Comparison of ENCODE assay signal across 8 cellular contexts in genomic region chr19:1214862-1215731, GRCh38. TPM values are rescaled to one million over a fixed set of nuclear protein-coding genes. Genes with fewer than 3 reads are reported as not detected.
DNase-seq lines count a peak whose midpoint lies in the region; TF ChIP-seq lines count a peak whose summit lies in the region.

No MANE protein-coding gene starts in this region.

- H3K4me3 ChIP-seq in breast epithelium (peak overlapping the region in 1 of 3 donors; percentile 52), subcutaneous abdominal adipose tissue (ENCODE audit: low read depth in 1 of 5, low read length in 5 of 5) (peak overlapping the region in 2 of 5 donors; percentile 18 to 19)

- H3K4me1 Mint-ChIP-seq in T-helper 2 cell treated with Interferon-gamma antibody and Interleukin-4, amounts not matched to agents 5 μg/mL and 100 μg/mL, for 36 hours (ENCODE audit: low read depth) = peaks cover 25% of the 10 kb centered on the region

- TF ChIP-seq POLR2A in breast epithelium (IDR thresholded peaks at IDR 0.05) = no peak

- peaks cover 13 to 33% of the 10 kb centered on the region in 2 donors for H3K4me1 ChIP-seq in breast epithelium
- H3K4me1 ChIP-seq in subcutaneous abdominal adipose tissue (ENCODE audit: control insufficient read depth in 5 of 5, insufficient read depth in 5 of 5, low read length in 5 of 5) = peaks cover 11 to 78% (median 49%) of the 10 kb centered on the region in 5 donors

- H3K36me3 ChIP-seq in breast epithelium (no peaks in the 10 kb centered on the region), subcutaneous abdominal adipose tissue (ENCODE audit: control insufficient read depth in 5 of 5, insufficient read depth in 5 of 5, low read length in 5 of 5) (peaks cover 0 to 17% (median 5%) of the 10 kb centered on the region in 5 donors)

- in situ Hi-C loops in KBM-7 (cut with MboI; ENCODE audit: low pct_unique_long_range_greater_than_20kb, low sequenced_read_pairs) = no loop called here

- H3K27ac ChIP-seq in breast epithelium (peak overlapping the region; percentile 69 to 94), layer of hippocampus (ENCODE audit: low read depth, low read length) (peak overlapping the region; percentile 86), subcutaneous abdominal adipose tissue (ENCODE audit: low read depth, low read length) (peak overlapping the region; percentile 86)

- no peak overlapping the region for H3K27ac Mint-ChIP-seq in T-helper 2 cell treated with Interferon-gamma antibody and Interleukin-4, amounts not matched to agents 5 μg/mL and 100 μg/mL, for 36 hours

- H3K27me3 ChIP-seq in breast epithelium (no peaks in the 10 kb centered on the region), layer of hippocampus (ENCODE audit: control insufficient read depth, insufficient read depth, low read length) (no peaks in the 10 kb centered on the region), subcutaneous abdominal adipose tissue (ENCODE audit: control insufficient read depth in 5 of 5, insufficient read depth in 4 of 5, low read length in 5 of 5) (no peaks in the 10 kb centered on the region)

- intact Hi-C loops in breast epithelium (cut with DNase I; ENCODE audit: low total_unique reads) = loop anchor here (2.0 to 10.0 kb wide), 2 partner anchors 34 to 320 kb away; partner anchors contain the start of genes MED16 and RNU6-9

- no peak for TF ChIP-seq CTCF in breast epithelium (IDR thresholded peaks at IDR 0.05)

- no peaks in the 10 kb centered on the region for H3K9me3 Mint-ChIP-seq in T-helper 2 cell treated with Interferon-gamma antibody and Interleukin-4, amounts not matched to agents 5 μg/mL and 100 μg/mL, for 36 hours

- H3K27me3 Mint-ChIP-seq in T-helper 2 cell treated with Interferon-gamma antibody and Interleukin-4, amounts not matched to agents 5 μg/mL and 100 μg/mL, for 36 hours (ENCODE audit: low read depth) = no peaks in the 10 kb centered on the region

- peaks cover 13% of the 10 kb centered on the region for H3K36me3 Mint-ChIP-seq in T-helper 2 cell treated with Interferon-gamma antibody and Interleukin-4, amounts not matched to agents 5 μg/mL and 100 μg/mL, for 36 hours (ENCODE audit: low read depth)

- no peaks in the 10 kb centered on the region for H3K9me3 ChIP-seq in breast epithelium
- no peaks in the 10 kb centered on the region for H3K9me3 ChIP-seq in subcutaneous abdominal adipose tissue (ENCODE audit: control insufficient read depth in 5 of 5, low read length in 5 of 5)

- DNase-seq in HT1080 (ENCODE audit: low read depth) (peak; percentile 30), breast epithelium (ENCODE audit: low spot score in 2 of 2) (no peak), KBM-7 (no peak)
- DNase-seq in activated CD4-positive, alpha-beta T cell treated with anti-CD3 and anti-CD28 coated beads, Interleukin-2, amount 50 U/mL, for 1 hour = no peak
- no peak for DNase-seq in stimulated activated CD4-positive, alpha-beta T cell treated with anti-CD3 and anti-CD28 coated beads, Interleukin-2, amount 100 ng/mL, for 24 hours
- DNase-seq in T-helper 2 cell treated with Interferon-gamma antibody and Interleukin-4, amounts not matched to agents 5 μg/mL and 100 μg/mL, for 36 hours (ENCODE audit: low spot score) = no peak

- no peak overlapping the region for H3K4me3 Mint-ChIP-seq in T-helper 2 cell treated with Interferon-gamma antibody and Interleukin-4, amounts not matched to agents 5 μg/mL and 100 μg/mL, for 36 hours

- peak overlapping the region in 2 of 5 donors; percentile 50 to 71 for H3K9ac ChIP-seq in subcutaneous abdominal adipose tissue (ENCODE audit: low read length in 5 of 5)

RNA-seq across cellular contexts. Expression of gene STK11, which starts 9.5 kb away (rescaled TPM):
- total RNA-seq in HT1080 (2014; rRNA removed; shearing (Covaris generic)) = 77.2 and 77.7 TPM in 2 replicates
- polyA plus RNA-seq in HT1080 (2015; cell fraction: cytosol; rRNA removed) = 33.3 and 38.4 TPM in 2 replicates
- polyA plus RNA-seq in HT1080 (2015; cell fraction: nucleus; rRNA removed) = 69.3 and 84.5 TPM in 2 replicates
- total RNA-seq in breast epithelium = 10 to 100 TPM; 32.8 to 55.0 (median 52.1) TPM

RNA-seq across cellular contexts. Expression of gene CBARP, which starts 22.7 kb away (rescaled TPM):
- 3.1 and 3.2 TPM in 2 replicates for total RNA-seq in HT1080 (2014; rRNA removed; shearing (Covaris generic))
- 5.9 and 6.6 TPM in 2 replicates for polyA plus RNA-seq in HT1080 (2015; cell fraction: cytosol; rRNA removed)
- polyA plus RNA-seq in HT1080 (2015; cell fraction: nucleus; rRNA removed) = 11.9 TPM in 2 replicates
- 1 to 10 TPM in 1 of 3 donors, under 1 TPM in 1, not detected in 1; 0.98 to 4.8 TPM for total RNA-seq in breast epithelium

RNA-seq across cellular contexts. Expression of gene ATP5F1D, which starts 26.5 kb away (rescaled TPM):
- 55.4 and 127 TPM in 2 replicates for total RNA-seq in HT1080 (2014; rRNA removed; shearing (Covaris generic))
- polyA plus RNA-seq in HT1080 (2015; cell fraction: cytosol; rRNA removed) = 369 and 385 TPM in 2 replicates
- 147 and 154 TPM in 2 replicates for polyA plus RNA-seq in HT1080 (2015; cell fraction: nucleus; rRNA removed)
- 10 to 100 TPM; 47.6 to 64.9 (median 61.3) TPM for total RNA-seq in breast epithelium

RNA-seq across cellular contexts. Expression of gene MIDN, which starts 33.3 kb away (rescaled TPM):
- 10.1 and 11.2 TPM in 2 replicates for total RNA-seq in HT1080 (2014; rRNA removed; shearing (Covaris generic))
- polyA plus RNA-seq in HT1080 (2015; cell fraction: cytosol; rRNA removed) = 39.7 and 46.2 TPM in 2 replicates
- 62.1 and 101 TPM in 2 replicates for polyA plus RNA-seq in HT1080 (2015; cell fraction: nucleus; rRNA removed)
- 10 to 100 TPM; 13.8 to 28.5 (median 22.4) TPM for total RNA-seq in breast epithelium

RNA-seq across cellular contexts. Expression of gene SBNO2, which starts 41.0 kb away (rescaled TPM):
- total RNA-seq in HT1080 (2014; rRNA removed; shearing (Covaris generic)) = 28.2 and 31.7 TPM in 2 replicates
- 30.4 and 31.5 TPM in 2 replicates for polyA plus RNA-seq in HT1080 (2015; cell fraction: cytosol; rRNA removed)
- polyA plus RNA-seq in HT1080 (2015; cell fraction: nucleus; rRNA removed) = 81.0 and 86.6 TPM in 2 replicates
- 10 to 100 TPM; 15.4 to 63.3 (median 43.9) TPM for total RNA-seq in breast epithelium
